Comparison of ENCODE assay signal across 8 cellular contexts in genomic region chr2:240024766-240025165, GRCh38. TPM values are rescaled to one million over a fixed set of nuclear protein-coding genes. Genes with fewer than 3 reads are reported as not detected.
A peak's percentile ranks its signal among the peaks of the same experiment; 100 is the strongest.
DNase-seq lines count a peak whose midpoint lies in the region; ATAC-seq and TF ChIP-seq lines count a peak whose summit lies in the region.

No MANE protein-coding gene starts in this region.

- intact Hi-C loops in ovary (cut with DNase I): no loop called here

- H3K9me3 ChIP-seq in ovary: no peaks in the 10 kb centered on the region

- H3K27ac ChIP-seq in 22Rv1 (peak overlapping the region; percentile 84), ovary (peak overlapping the region; percentile 43 to 83)

- H3K4me1 Mint-ChIP-seq in activated CD4-positive, alpha-beta T cell treated with anti-CD3 and anti-CD28 coated beads, Interleukin-2, amount 10 ng/mL, durations not matched to agents 7 days and 5 days: peaks cover 22% of the 10 kb centered on the region

- 1% methylated on average over 19 to 22 of the region's 22 CpGs for WGBS in ovary, 3 donors

- peaks cover 10% of the 10 kb centered on the region for H3K36me3 Mint-ChIP-seq in activated CD4-positive, alpha-beta T cell treated with anti-CD3 and anti-CD28 coated beads, Interleukin-2, amount 10 ng/mL, durations not matched to agents 7 days and 5 days (ENCODE audit: low read depth)

- peaks cover 4% of the 10 kb centered on the region for H3K4me1 ChIP-seq in ovary (ENCODE audit: insufficient read depth)

- no peak for TF ChIP-seq EP300 in ovary (IDR thresholded peaks at IDR 0.05)

- H3K4me3 Mint-ChIP-seq in activated CD4-positive, alpha-beta T cell treated with anti-CD3 and anti-CD28 coated beads, Interleukin-2, amount 10 ng/mL, durations not matched to agents 7 days and 5 days: peak overlapping the region; percentile 92

- POLR2A ChIA-PET in activated CD4-positive, alpha-beta T cell treated with anti-CD3 and anti-CD28 coated beads, Interleukin-2, amount 10 ng/mL, durations not matched to agents 7 days and 5 days (lab: Charles Lee): no interaction called here

- ATAC-seq in GM18867 (IDR thresholded peaks at IDR 0.05; ENCODE audit: unreplicated experiment) (peak; percentile 15), HG03439 (IDR thresholded peaks at IDR 0.05; ENCODE audit: unreplicated experiment) (peak; percentile 28)

- no peak for TF ChIP-seq CTCF in 22Rv1 (IDR thresholded peaks at IDR 0.05)
- no peak for TF ChIP-seq CTCF in ovary (IDR thresholded peaks at IDR 0.05)

- no peaks in the 10 kb centered on the region for H3K36me3 ChIP-seq in ovary

- peak overlapping the region; percentile 98 for H3K4me3 ChIP-seq in ovary

- peaks cover 6% of the 10 kb centered on the region for H3K27me3 Mint-ChIP-seq in activated CD4-positive, alpha-beta T cell treated with anti-CD3 and anti-CD28 coated beads, Interleukin-2, amount 10 ng/mL, durations not matched to agents 7 days and 5 days

- TF ChIP-seq POLR2A in ovary (IDR thresholded peaks at IDR 0.05): no peak

- H3K27me3 ChIP-seq in ovary: no peaks in the 10 kb centered on the region

- peak overlapping the region; percentile 96 for H3K27ac Mint-ChIP-seq in activated CD4-positive, alpha-beta T cell treated with anti-CD3 and anti-CD28 coated beads, Interleukin-2, amount 10 ng/mL, durations not matched to agents 7 days and 5 days

- DNase-seq in activated CD4-positive, alpha-beta T cell treated with anti-CD3 and anti-CD28 coated beads, Interleukin-2, amount 10 ng/mL, durations not matched to agents 7 days and 5 days: peak; percentile 28
- DNase-seq in fibroblast of peridontal ligament (ENCODE audit: extremely low read depth): peak; percentile 3
- peak in 1 of 5 donors; percentile 28 for DNase-seq in ovary
- DNase-seq in NCI-H1436 (lab: John Stamatoyannopoulos, UW): no peak
- no peak for DNase-seq in NCI-H446 treated with DMSO at 0.1 percent for 48 hours (lab: John Stamatoyannopoulos, UW)

- CTCF ChIA-PET in activated CD4-positive, alpha-beta T cell treated with anti-CD3 and anti-CD28 coated beads, Interleukin-2, amount 10 ng/mL, durations not matched to agents 7 days and 5 days (lab: Charles Lee): interaction anchor here (1.0 to 1.3 kb wide), 2 partner anchors 12 kb away, joined by 3 to 4 read pairs; no protein-coding TSS in a partner anchor

- H3K9me3 Mint-ChIP-seq in activated CD4-positive, alpha-beta T cell treated with anti-CD3 and anti-CD28 coated beads, Interleukin-2, amount 10 ng/mL, durations not matched to agents 7 days and 5 days: no peaks in the 10 kb centered on the region

RNA-seq across cellular contexts. Expression of gene NDUFA10, which starts 0.4 kb away (rescaled TPM):
- total RNA-seq in activated CD4-positive, alpha-beta T cell treated with anti-CD3 and anti-CD28 coated beads, Interleukin-2, amount 10 ng/mL, durations not matched to agents 7 days and 5 days: 100 to 1,000 TPM; 111 TPM
- total RNA-seq in ovary: 100 to 1,000 TPM in 3 of 7 donors, 10 to 100 TPM in 4; 57.2 to 111 (median 97.0) TPM
- 100 to 1,000 TPM in 1 of 2 donors, 10 to 100 TPM in 1; 56.6 to 136 TPM for polyA plus RNA-seq in ovary

RNA-seq across cellular contexts. Expression of gene OR6B2, which starts 5.5 kb away (rescaled TPM):
- total RNA-seq in activated CD4-positive, alpha-beta T cell treated with anti-CD3 and anti-CD28 coated beads, Interleukin-2, amount 10 ng/mL, durations not matched to agents 7 days and 5 days: not detected
- not detected for total RNA-seq in ovary
- polyA plus RNA-seq in ovary: not detected

RNA-seq across cellular contexts. Expression of gene OR6B3, which starts 28.6 kb away (rescaled TPM):
- total RNA-seq in activated CD4-positive, alpha-beta T cell treated with anti-CD3 and anti-CD28 coated beads, Interleukin-2, amount 10 ng/mL, durations not matched to agents 7 days and 5 days: not detected
- total RNA-seq in ovary: not detected
- polyA plus RNA-seq in ovary: not detected

Comparison
In these comparisons a context has a peak if more than half of its experiments do, and no peak if none do; other contexts are left out.
1. DNase-seq: peak in activated CD4-positive, alpha-beta T cell treated with anti-CD3 and anti-CD28 coated beads, Interleukin-2, amount 10 ng/mL, durations not matched to agents 7 days and 5 days (single experiment) and fibroblast of peridontal ligament (single experiment); none in NCI-H1436 (single experiment) and NCI-H446 treated with DMSO at 0.1 percent for 48 hours (single experiment).